Comparison of ENCODE assay signal across 1 cellular context in the genomic region with DNA sequence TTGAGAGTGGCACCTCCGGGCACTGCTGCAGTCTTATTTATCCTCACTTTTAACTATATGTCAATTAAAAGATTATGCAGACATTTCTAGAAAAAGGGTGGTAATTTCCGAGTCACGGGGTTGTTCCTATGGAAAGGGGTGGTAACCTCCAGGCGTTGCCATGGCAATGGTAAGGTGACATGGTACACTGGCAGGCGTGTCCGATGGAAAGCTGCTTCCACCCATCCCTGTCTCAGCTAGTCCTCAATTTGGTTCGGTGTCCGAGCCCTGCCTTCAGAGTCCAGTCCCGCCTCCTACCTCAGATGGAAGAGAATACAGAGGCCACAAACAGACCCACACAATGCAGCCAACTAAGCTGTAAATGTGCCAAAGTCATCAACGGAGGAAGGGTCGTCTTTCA.
TF ChIP-seq lines count a peak whose summit lies in the region.

No MANE protein-coding gene starts in this region.

TF ChIP-seq in GM12878, 131 proteins besides CTCF, POLR2A, EP300 and RAD21 (continued from another document):
- TF ChIP-seq, protein P1, sequence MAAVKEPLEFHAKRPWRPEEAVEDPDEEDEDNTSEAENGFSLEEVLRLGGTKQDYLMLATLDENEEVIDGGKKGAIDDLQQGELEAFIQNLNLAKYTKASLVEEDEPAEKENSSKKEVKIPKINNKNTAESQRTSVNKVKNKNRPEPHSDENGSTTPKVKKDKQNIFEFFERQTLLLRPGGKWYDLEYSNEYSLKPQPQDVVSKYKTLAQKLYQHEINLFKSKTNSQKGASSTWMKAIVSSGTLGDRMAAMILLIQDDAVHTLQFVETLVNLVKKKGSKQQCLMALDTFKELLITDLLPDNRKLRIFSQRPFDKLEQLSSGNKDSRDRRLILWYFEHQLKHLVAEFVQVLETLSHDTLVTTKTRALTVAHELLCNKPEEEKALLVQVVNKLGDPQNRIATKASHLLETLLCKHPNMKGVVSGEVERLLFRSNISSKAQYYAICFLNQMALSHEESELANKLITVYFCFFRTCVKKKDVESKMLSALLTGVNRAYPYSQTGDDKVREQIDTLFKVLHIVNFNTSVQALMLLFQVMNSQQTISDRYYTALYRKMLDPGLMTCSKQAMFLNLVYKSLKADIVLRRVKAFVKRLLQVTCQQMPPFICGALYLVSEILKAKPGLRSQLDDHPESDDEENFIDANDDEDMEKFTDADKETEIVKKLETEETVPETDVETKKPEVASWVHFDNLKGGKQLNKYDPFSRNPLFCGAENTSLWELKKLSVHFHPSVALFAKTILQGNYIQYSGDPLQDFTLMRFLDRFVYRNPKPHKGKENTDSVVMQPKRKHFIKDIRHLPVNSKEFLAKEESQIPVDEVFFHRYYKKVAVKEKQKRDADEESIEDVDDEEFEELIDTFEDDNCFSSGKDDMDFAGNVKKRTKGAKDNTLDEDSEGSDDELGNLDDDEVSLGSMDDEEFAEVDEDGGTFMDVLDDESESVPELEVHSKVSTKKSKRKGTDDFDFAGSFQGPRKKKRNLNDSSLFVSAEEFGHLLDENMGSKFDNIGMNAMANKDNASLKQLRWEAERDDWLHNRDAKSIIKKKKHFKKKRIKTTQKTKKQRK (IDR thresholded peaks at IDR 0.05; ENCODE audit: low read depth, low read length): no peak
- no peak for TF ChIP-seq CHD2 (IDR thresholded peaks at IDR 0.05; ENCODE audit: borderline replicate concordance, low read depth, low read length)
- TF ChIP-seq CBX3 (IDR thresholded peaks at IDR 0.05; ENCODE audit: borderline replicate concordance, low read depth): no peak
- no peak for TF ChIP-seq SMC3 (IDR thresholded peaks at IDR 0.05; ENCODE audit: borderline replicate concordance, low read length)
- no peak for TF ChIP-seq KDM1A (IDR thresholded peaks at IDR 0.05; ENCODE audit: borderline replicate concordance)
- TF ChIP-seq HDGF (IDR thresholded peaks at IDR 0.05): no peak
- no peak for TF ChIP-seq TCF7 (IDR thresholded peaks at IDR 0.05; ENCODE audit: borderline replicate concordance)
- no peak for TF ChIP-seq WRNIP1 (IDR thresholded peaks at IDR 0.05; ENCODE audit: borderline replicate concordance, low read depth, low read length)
- no peak for TF ChIP-seq SUZ12 (IDR thresholded peaks at IDR 0.05; ENCODE audit: unreplicated experiment)
- no peak for TF ChIP-seq BMI1 (IDR thresholded peaks at IDR 0.05; ENCODE audit: borderline replicate concordance)
- TF ChIP-seq, protein P2, sequence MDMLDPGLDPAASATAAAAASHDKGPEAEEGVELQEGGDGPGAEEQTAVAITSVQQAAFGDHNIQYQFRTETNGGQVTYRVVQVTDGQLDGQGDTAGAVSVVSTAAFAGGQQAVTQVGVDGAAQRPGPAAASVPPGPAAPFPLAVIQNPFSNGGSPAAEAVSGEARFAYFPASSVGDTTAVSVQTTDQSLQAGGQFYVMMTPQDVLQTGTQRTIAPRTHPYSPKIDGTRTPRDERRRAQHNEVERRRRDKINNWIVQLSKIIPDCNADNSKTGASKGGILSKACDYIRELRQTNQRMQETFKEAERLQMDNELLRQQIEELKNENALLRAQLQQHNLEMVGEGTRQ (IDR thresholded peaks at IDR 0.05; ENCODE audit: borderline replicate concordance, low read depth, low read length): no peak
- no peak for TF ChIP-seq NFXL1 (IDR thresholded peaks at IDR 0.05; ENCODE audit: borderline replicate concordance)
- no peak for TF ChIP-seq SPI1 (IDR thresholded peaks at IDR 0.05; ENCODE audit: borderline replicate concordance, insufficient read depth, low read depth, low read length)
- no peak for TF ChIP-seq PML (IDR thresholded peaks at IDR 0.05; ENCODE audit: low read length)
- TF ChIP-seq, protein P3, sequence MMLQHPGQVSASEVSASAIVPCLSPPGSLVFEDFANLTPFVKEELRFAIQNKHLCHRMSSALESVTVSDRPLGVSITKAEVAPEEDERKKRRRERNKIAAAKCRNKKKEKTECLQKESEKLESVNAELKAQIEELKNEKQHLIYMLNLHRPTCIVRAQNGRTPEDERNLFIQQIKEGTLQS (IDR thresholded peaks at IDR 0.05; ENCODE audit: borderline replicate concordance, extremely low read depth, low read depth, low read length): no peak
- no peak for TF ChIP-seq MEF2A (IDR thresholded peaks at IDR 0.05; ENCODE audit: insufficient read depth, low read depth, low read length)
